11 cellular contexts compared by ENCODE assay signal in the genomic region with DNA sequence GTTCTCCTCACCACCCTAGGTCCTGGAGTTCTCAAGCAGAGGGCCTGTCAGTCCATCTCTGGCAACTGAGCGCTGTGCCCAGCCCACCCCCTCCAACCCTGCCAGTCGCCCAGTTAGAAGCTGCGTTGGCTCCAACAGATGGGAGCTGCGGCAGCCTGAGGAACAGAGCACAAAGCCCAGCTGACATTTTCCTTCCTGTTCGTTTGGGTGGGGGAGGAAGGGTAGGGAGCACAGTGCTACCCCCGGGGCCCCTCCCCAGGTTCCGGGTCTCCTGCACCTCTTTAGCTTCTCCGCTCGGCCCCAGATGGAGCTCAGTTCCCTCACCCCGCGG. TPM values are rescaled to one million over a fixed set of nuclear protein-coding genes. Genes with fewer than 3 reads are reported as not detected.
A peak's percentile ranks its signal among the peaks of the same experiment; 100 is the strongest.
DNase-seq lines count a peak whose midpoint lies in the region; ATAC-seq and TF ChIP-seq lines count a peak whose summit lies in the region.
"Had no signal": no experiment of that assay in that cellular context is flagged by ENCODE, and none has a peak within 500 bp of the region (broad histone marks: within the 10 kb centered on the region; RNA-seq: fewer than 3 reads in every experiment).

No MANE protein-coding gene starts in this region.

- no peak overlapping the region for H3K27ac ChIP-seq in parathyroid adenoma

- H2AFZ ChIP-seq in parathyroid adenoma: no peak overlapping the region

- CTCF ChIA-PET in GM10248 (lab: Yijun Ruan, JAX): no interaction called here

- DNase-seq in DMS 273 (lab: John Stamatoyannopoulos, UW; ENCODE audit: unreplicated experiment) (peak; percentile 88), NCI-H2171 (lab: John Stamatoyannopoulos, UW) (peak; percentile 42), left ventricle myocardium superior (no peak), NCI-H187 (lab: John Stamatoyannopoulos, UW) (no peak), GM10248 (ENCODE audit: extremely low spot score) (no peak)
- DNase-seq in activated effector memory CD4-positive, alpha-beta T cell treated with Interleukin-2 at 50 U/mL for 16 hours: no peak
- DNase-seq: activated gamma-delta T cell, NCI-H510A had no signal

- no peaks in the 10 kb centered on the region for H3K36me3 ChIP-seq in parathyroid adenoma (ENCODE audit: control insufficient read depth, insufficient read depth, low read length)

- no peak overlapping the region for H3K9ac ChIP-seq in parathyroid adenoma

- POLR2A ChIA-PET in GM10248 (lab: Yijun Ruan, JAX): no interaction called here

- H3K4me3 ChIP-seq in parathyroid adenoma (ENCODE audit: low read depth, low read length): peak overlapping the region; percentile 81

- ATAC-seq in left ventricle myocardium superior (peak; percentile 24), GM18519 (IDR thresholded peaks at IDR 0.05; ENCODE audit: low FRiP score, unreplicated experiment) (no peak)

- intact Hi-C loops in left ventricle myocardium superior (cut with micrococcal nuclease): no loop called here

- H3K27me3 ChIP-seq in parathyroid adenoma (ENCODE audit: control insufficient read depth, insufficient read depth, low read length): no peaks in the 10 kb centered on the region

- TF ChIP-seq CTCF in parathyroid adenoma (IDR thresholded peaks at IDR 0.05) (no peak), GM10248 (IDR thresholded peaks at IDR 0.05; ENCODE audit: control extremely low read depth, extremely low read depth, low read depth, missing control alignments) (no peak)

- H3K79me2 ChIP-seq in parathyroid adenoma: no peaks in the 10 kb centered on the region

- peak overlapping the region; percentile 83 for H3K4me2 ChIP-seq in parathyroid adenoma (ENCODE audit: low read length)

- H3K9me3 ChIP-seq in parathyroid adenoma (ENCODE audit: control insufficient read depth, low read length): no peaks in the 10 kb centered on the region

- H3K4me1 ChIP-seq in parathyroid adenoma: no peaks in the 10 kb centered on the region

RNA-seq across cellular contexts. Expression of gene LRRN2, which starts 1.4 kb away (rescaled TPM):
- total RNA-seq in left ventricle myocardium superior: 2.3 TPM
- total RNA-seq: T-helper 2 cell treated with Interferon-gamma antibody and Interleukin-4, amounts not matched to agents 100 ng/mL and 5 ng/mL, for 36 hours had no signal

Comparison
In these comparisons a context has a peak if more than half of its experiments do, and no peak if none do; other contexts are left out.
1. DNase-seq: peak in DMS 273 (single experiment) and NCI-H2171 (single experiment); none in left ventricle myocardium superior (single experiment), NCI-H187 (0 of 2), GM10248 (single experiment) and activated effector memory CD4-positive, alpha-beta T cell treated with Interleukin-2 at 50 U/mL for 16 hours (single experiment).